ENCODE assay signal across 10 cellular contexts in the genomic region with DNA sequence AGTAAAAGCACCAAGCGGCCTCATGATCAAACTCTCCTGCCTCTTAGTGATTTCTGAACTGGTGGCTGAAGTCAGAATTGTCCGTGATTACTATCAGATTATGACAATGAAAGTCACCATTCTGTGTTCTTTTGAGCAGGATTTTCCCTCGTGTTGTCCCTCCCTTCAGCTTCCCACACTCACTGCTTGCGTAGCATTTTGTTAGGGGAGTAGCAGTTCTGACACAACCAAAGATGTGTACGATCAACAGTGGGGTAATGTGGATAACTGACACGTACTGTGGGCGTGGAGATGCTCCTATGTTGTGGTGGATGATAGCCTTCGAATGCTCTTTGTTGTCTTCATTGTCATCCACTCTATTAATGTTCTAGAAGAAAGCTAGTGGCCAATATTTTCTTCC.
DNase-seq lines count a peak whose midpoint lies in the region; ATAC-seq lines count a peak whose summit lies in the region.
"Had no signal": no experiment of that assay in that cellular context is flagged by ENCODE, and none has a peak within 500 bp of the region (broad histone marks: within the 10 kb centered on the region; RNA-seq: fewer than 3 reads in every experiment).

No MANE protein-coding gene starts in this region.

- H3K4me3 Mint-ChIP-seq in activated CD4-positive, alpha-beta memory T cell treated with anti-CD3 and anti-CD28 coated beads, Interleukin-2, amount 10 ng/mL, durations not matched to agents 7 days and 5 days: peak overlapping the region; percentile 33
- H3K4me3 Mint-ChIP-seq in immature natural killer cell: peak overlapping the region in 4 of 5 donors; percentile 12 to 64 (median 34)

- peaks cover 49% of the 10 kb centered on the region for H3K36me3 Mint-ChIP-seq in activated CD4-positive, alpha-beta memory T cell treated with anti-CD3 and anti-CD28 coated beads, Interleukin-2, amount 10 ng/mL, durations not matched to agents 7 days and 5 days (ENCODE audit: low read depth)
- peaks cover 0 to 6% (median 5%) of the 10 kb centered on the region in 3 donors for H3K36me3 Mint-ChIP-seq in immature natural killer cell

- peak; percentile 53 for DNase-seq in stimulated activated naive CD4-positive, alpha-beta T cell treated with Interleukin-2 at 50 U/mL for 16 hours (lab: John Stamatoyannopoulos, UW)
- no peak for DNase-seq in stimulated activated naive CD4-positive, alpha-beta T cell (lab: John Stamatoyannopoulos, UW)
- DNase-seq in activated CD4-positive, alpha-beta memory T cell treated with anti-CD3 and anti-CD28 coated beads, Interleukin-2, amount 10 ng/mL, durations not matched to agents 7 days and 5 days: no peak
- DNase-seq in immature natural killer cell (no peak), NCI-H146 (lab: John Stamatoyannopoulos, UW) (no peak), NCI-H2029 (lab: John Stamatoyannopoulos, UW) (no peak)
- DNase-seq: aorta, NCI-H1417 treated with DMSO at 0.1 percent for 48 hours, Peyer's patch had no signal

- no peaks in the 10 kb centered on the region for H3K9me3 Mint-ChIP-seq in activated CD4-positive, alpha-beta memory T cell treated with anti-CD3 and anti-CD28 coated beads, Interleukin-2, amount 10 ng/mL, durations not matched to agents 7 days and 5 days
- H3K9me3 Mint-ChIP-seq in immature natural killer cell: no peaks in the 10 kb centered on the region

- CTCF ChIA-PET in activated CD4-positive, alpha-beta memory T cell treated with anti-CD3 and anti-CD28 coated beads, Interleukin-2, amount 10 ng/mL, durations not matched to agents 7 days and 5 days (lab: Charles Lee): interaction anchor here (1.2 to 1.6 kb wide), 4 partner anchors 9 to 184 kb away, joined by 3 to 6 read pairs (median 4); no protein-coding TSS in a partner anchor

- H3K27ac Mint-ChIP-seq in activated CD4-positive, alpha-beta memory T cell treated with anti-CD3 and anti-CD28 coated beads, Interleukin-2, amount 10 ng/mL, durations not matched to agents 7 days and 5 days: peak overlapping the region; percentile 80
- H3K27ac Mint-ChIP-seq in immature natural killer cell: peak overlapping the region; percentile 97 to 99 (median 98)

- POLR2A ChIA-PET in activated CD4-positive, alpha-beta memory T cell treated with anti-CD3 and anti-CD28 coated beads, Interleukin-2, amount 10 ng/mL, durations not matched to agents 7 days and 5 days (lab: Charles Lee): interaction anchor here (0.8 to 12.8 kb wide), 5 partner anchors 9 to 152 kb away, joined by 3 to 678 read pairs (median 5); no protein-coding TSS in a partner anchor

- H3K4me1 Mint-ChIP-seq in activated CD4-positive, alpha-beta memory T cell treated with anti-CD3 and anti-CD28 coated beads, Interleukin-2, amount 10 ng/mL, durations not matched to agents 7 days and 5 days: peaks cover 95% of the 10 kb centered on the region
- H3K4me1 Mint-ChIP-seq in immature natural killer cell: peaks cover 98 to 99% of the 10 kb centered on the region in 2 donors

- H3K27me3 Mint-ChIP-seq in activated CD4-positive, alpha-beta memory T cell treated with anti-CD3 and anti-CD28 coated beads, Interleukin-2, amount 10 ng/mL, durations not matched to agents 7 days and 5 days: no peaks in the 10 kb centered on the region
- peaks cover 6 to 20% (median 9%) of the 10 kb centered on the region in 3 donors for H3K27me3 Mint-ChIP-seq in immature natural killer cell (ENCODE audit: low read depth in 3 of 3)

- ATAC-seq in HG03159 (IDR thresholded peaks at IDR 0.05; ENCODE audit: unreplicated experiment): no peak
